ENCODE assay signal across 1 cellular context in the genomic region with DNA sequence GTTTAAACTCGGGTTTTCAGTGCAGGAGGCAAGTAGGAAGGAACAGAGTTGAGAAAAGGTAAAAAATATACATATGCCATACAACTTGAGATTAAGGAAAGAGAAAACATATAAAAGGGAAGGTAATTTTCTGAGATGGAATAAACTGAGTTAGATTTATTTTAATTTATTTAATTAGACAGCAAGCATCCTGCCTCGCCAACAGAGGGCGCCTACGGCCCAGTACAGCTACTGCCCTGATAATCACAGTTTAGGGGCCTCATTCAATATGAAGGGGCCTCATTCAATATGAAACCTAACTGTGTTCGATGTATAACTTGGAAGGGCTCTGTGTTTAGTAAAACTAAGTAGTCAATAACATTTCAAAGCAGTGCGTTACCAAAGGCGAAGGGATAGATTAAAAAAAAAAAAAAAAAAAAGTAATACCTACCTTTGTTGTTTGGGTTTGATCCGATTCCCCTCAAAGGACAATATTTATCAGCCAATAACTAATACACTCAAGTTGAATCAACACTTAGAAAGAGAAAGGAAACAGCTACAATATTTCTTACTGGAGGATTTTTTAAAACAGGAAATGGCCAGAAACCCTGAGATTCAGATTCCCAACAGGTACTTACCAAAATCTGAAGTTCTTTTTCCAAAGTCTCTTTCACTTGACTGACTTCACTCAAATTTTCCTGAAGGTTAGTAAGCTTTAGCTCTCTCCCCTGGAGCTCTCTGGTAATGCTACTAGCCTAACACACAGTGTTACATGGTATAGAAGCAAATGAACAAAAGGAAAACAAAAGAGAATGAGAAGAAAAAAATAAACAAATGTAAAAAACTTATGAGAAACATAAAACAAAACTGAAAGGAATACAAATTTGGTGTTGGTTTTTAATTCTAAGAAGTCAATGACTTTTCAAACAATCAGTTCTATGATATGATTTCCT.
TF ChIP-seq lines count a peak whose summit lies in the region.

No MANE protein-coding gene starts in this region.

TF ChIP-seq in WTC11, 78 proteins besides CTCF, POLR2A, EP300 and RAD21 (continued from another document):
- TF ChIP-seq, protein P1, sequence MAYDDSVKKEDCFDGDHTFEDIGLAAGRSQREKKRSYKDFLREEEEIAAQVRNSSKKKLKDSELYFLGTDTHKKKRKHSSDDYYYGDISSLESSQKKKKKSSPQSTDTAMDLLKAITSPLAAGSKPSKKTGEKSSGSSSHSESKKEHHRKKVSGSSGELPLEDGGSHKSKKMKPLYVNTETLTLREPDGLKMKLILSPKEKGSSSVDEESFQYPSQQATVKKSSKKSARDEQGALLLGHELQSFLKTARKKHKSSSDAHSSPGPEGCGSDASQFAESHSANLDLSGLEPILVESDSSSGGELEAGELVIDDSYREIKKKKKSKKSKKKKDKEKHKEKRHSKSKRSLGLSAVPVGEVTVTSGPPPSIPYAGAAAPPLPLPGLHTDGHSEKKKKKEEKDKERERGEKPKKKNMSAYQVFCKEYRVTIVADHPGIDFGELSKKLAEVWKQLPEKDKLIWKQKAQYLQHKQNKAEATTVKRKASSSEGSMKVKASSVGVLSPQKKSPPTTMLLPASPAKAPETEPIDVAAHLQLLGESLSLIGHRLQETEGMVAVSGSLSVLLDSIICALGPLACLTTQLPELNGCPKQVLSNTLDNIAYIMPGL (CRISPR knock-in tag; IDR thresholded peaks at IDR 0.05), result no peak
- TF ChIP-seq ZNF121 (CRISPR knock-in tag; IDR thresholded peaks at IDR 0.05) (no peak), SOX15 (CRISPR knock-in tag; IDR thresholded peaks at IDR 0.05) (no peak), SMAD3 (CRISPR knock-in tag; IDR thresholded peaks at IDR 0.05; ENCODE audit: borderline replicate concordance) (no peak)
- TF ChIP-seq, protein P2, sequence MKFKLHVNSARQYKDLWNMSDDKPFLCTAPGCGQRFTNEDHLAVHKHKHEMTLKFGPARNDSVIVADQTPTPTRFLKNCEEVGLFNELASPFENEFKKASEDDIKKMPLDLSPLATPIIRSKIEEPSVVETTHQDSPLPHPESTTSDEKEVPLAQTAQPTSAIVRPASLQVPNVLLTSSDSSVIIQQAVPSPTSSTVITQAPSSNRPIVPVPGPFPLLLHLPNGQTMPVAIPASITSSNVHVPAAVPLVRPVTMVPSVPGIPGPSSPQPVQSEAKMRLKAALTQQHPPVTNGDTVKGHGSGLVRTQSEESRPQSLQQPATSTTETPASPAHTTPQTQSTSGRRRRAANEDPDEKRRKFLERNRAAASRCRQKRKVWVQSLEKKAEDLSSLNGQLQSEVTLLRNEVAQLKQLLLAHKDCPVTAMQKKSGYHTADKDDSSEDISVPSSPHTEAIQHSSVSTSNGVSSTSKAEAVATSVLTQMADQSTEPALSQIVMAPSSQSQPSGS (CRISPR knock-in tag; IDR thresholded peaks at IDR 0.05; ENCODE audit: borderline replicate concordance, low read depth), result no peak
- TF ChIP-seq, protein P3, sequence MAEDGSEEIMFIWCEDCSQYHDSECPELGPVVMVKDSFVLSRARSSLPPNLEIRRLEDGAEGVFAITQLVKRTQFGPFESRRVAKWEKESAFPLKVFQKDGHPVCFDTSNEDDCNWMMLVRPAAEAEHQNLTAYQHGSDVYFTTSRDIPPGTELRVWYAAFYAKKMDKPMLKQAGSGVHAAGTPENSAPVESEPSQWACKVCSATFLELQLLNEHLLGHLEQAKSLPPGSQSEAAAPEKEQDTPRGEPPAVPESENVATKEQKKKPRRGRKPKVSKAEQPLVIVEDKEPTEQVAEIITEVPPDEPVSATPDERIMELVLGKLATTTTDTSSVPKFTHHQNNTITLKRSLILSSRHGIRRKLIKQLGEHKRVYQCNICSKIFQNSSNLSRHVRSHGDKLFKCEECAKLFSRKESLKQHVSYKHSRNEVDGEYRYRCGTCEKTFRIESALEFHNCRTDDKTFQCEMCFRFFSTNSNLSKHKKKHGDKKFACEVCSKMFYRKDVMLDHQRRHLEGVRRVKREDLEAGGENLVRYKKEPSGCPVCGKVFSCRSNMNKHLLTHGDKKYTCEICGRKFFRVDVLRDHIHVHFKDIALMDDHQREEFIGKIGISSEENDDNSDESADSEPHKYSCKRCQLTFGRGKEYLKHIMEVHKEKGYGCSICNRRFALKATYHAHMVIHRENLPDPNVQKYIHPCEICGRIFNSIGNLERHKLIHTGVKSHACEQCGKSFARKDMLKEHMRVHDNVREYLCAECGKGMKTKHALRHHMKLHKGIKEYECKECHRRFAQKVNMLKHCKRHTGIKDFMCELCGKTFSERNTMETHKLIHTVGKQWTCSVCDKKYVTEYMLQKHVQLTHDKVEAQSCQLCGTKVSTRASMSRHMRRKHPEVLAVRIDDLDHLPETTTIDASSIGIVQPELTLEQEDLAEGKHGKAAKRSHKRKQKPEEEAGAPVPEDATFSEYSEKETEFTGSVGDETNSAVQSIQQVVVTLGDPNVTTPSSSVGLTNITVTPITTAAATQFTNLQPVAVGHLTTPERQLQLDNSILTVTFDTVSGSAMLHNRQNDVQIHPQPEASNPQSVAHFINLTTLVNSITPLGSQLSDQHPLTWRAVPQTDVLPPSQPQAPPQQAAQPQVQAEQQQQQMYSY (CRISPR knock-in tag; IDR thresholded peaks at IDR 0.05), result no peak
